Comparison of ENCODE assay signal across 20 cellular contexts in genomic region chr12:109728921-109729836, GRCh38. TPM values are rescaled to one million over a fixed set of nuclear protein-coding genes. Genes with fewer than 3 reads are reported as not detected.
DNase-seq lines count a peak whose midpoint lies in the region; ATAC-seq, FAIRE-seq and TF ChIP-seq lines count a peak whose summit lies in the region.
"Had no signal": no experiment of that assay in that cellular context is flagged by ENCODE, and none has a peak within 500 bp of the region (broad histone marks: within the 10 kb centered on the region; RNA-seq: fewer than 3 reads in every experiment).

No MANE protein-coding gene starts in this region.

- H3K4me3 ChIP-seq in breast epithelium (peak overlapping the region in 2 of 3 donors; percentile 2 to 6), HepG2 (replicated peaks in 1 of 3; ENCODE audit: insufficient read depth in 1 of 3, low read depth in 2 of 3, low read length in 3 of 3) (no peak overlapping the region), upper lobe of right lung (no peak overlapping the region)
- H3K4me3 ChIP-seq: right lobe of liver had no signal

- H3K4me3 Mint-ChIP-seq in MCF 10A (ENCODE audit: unreplicated experiment) = no peak overlapping the region
- H3K4me3 Mint-ChIP-seq: activated B cell treated with CpG ODN at 0.5 μM for 24 hours; activated CD8-positive, alpha-beta T cell treated with anti-CD3 and anti-CD28 coated beads, Interleukin-2, amount 10 ng/mL, durations not matched to agents 7 days and 5 days; central memory CD8-positive, alpha-beta T cell had no signal

- H3K9ac ChIP-seq in HepG2 (ENCODE audit: insufficient read depth, low read depth, low read length) = no peak overlapping the region

- no peak for ATAC-seq in HepG2
- no peak for ATAC-seq in upper lobe of right lung
- ATAC-seq in HG03354 (IDR thresholded peaks at IDR 0.05; ENCODE audit: poor library complexity, severe bottlenecking, unreplicated experiment) = no peak
- ATAC-seq: activated CD8-positive, alpha-beta T cell treated with anti-CD3 and anti-CD28 coated beads, Interleukin-2, amount 10 ng/mL, durations not matched to agents 7 days and 5 days; right lobe of liver had no signal

- H2AFZ ChIP-seq in HepG2 (ENCODE audit: low read length) = no peak overlapping the region

- no peak overlapping the region for H3K27ac Mint-ChIP-seq in MCF 10A (ENCODE audit: low read depth, unreplicated experiment)
- H3K27ac Mint-ChIP-seq: activated B cell treated with CpG ODN at 0.5 μM for 24 hours; activated CD8-positive, alpha-beta T cell treated with anti-CD3 and anti-CD28 coated beads, Interleukin-2, amount 10 ng/mL, durations not matched to agents 7 days and 5 days had no signal

- TF ChIP-seq POLR2A in breast epithelium (IDR thresholded peaks at IDR 0.05) (no peak), HepG2 (IDR thresholded peaks at IDR 0.05; ENCODE audit: insufficient read depth in 1 of 2, low read depth in 2 of 2, low read length in 2 of 2) (no peak)

- H3K4me1 ChIP-seq in breast epithelium = peaks cover 6 to 21% of the 10 kb centered on the region in 2 donors
- peaks cover 65% of the 10 kb centered on the region for H3K4me1 ChIP-seq in HepG2 (ENCODE audit: insufficient read depth, low read length)
- no peaks in the 10 kb centered on the region for H3K4me1 ChIP-seq in upper lobe of right lung

- H3K36me3 ChIP-seq in breast epithelium = no peaks in the 10 kb centered on the region
- H3K36me3 ChIP-seq in HepG2 (replicated peaks in 1 of 2; ENCODE audit: control insufficient read depth in 1 of 2, insufficient read depth in 2 of 2, low read length in 2 of 2) = peaks cover 0 to 7% of the 10 kb centered on the region in 2 experiments; a peak in 1 of 5 replicates
- no peaks in the 10 kb centered on the region for H3K36me3 ChIP-seq in upper lobe of right lung
- H3K36me3 ChIP-seq: neutrophil, right lobe of liver had no signal

- TF ChIP-seq CTCF in breast epithelium (IDR thresholded peaks at IDR 0.05) (no peak), MCF 10A (IDR thresholded peaks at IDR 0.05; ENCODE audit: unreplicated experiment) (no peak), VCaP (conservative IDR thresholded peaks at IDR 0.05) (no peak), HepG2 (CRISPR knock-in tag; IDR thresholded peaks at IDR 0.05) (no peak), upper lobe of right lung (IDR thresholded peaks at IDR 0.05) (no peak)

- DNase-seq in breast epithelium (ENCODE audit: low spot score in 2 of 2) (no peak), MCF 10A (ENCODE audit: unreplicated experiment) (no peak), HepG2 (ENCODE audit: low spot score) (no peak), upper lobe of right lung (peak; percentile 49), D341Med (ENCODE audit: low spot score) (no peak)
- DNase-seq: activated B cell treated with CpG ODN at 0.5 μM for 24 hours; activated CD8-positive, alpha-beta T cell treated with anti-CD3 and anti-CD28 coated beads, Interleukin-2, amount 10 ng/mL, durations not matched to agents 7 days and 5 days; activated T-cell treated with anti-CD3 and anti-CD28 coated beads, Interleukin-2, amount 50 U/mL, for 48 hours; effector CD8-positive, alpha-beta T cell; islet precursor cell; SHP77; stimulated activated CD4-positive, alpha-beta T cell treated with anti-CD3 and anti-CD28 coated beads, Interleukin-1b, Interleukin-23, amount 100 ng/mL, for 48 hours had no signal

- in situ Hi-C loops in HepG2 (cut with HindIII; ENCODE audit: extremely low pct_ligation_motif_present, low pct_unique_long_range_greater_than_20kb) = no loop called here

- no peak for TF ChIP-seq EP300 in HepG2 (IDR thresholded peaks at IDR 0.05; ENCODE audit: low read depth in 2 of 2, low read length in 2 of 2)
- no peak for TF ChIP-seq EP300 in HepG2 (CRISPR knock-in tag; IDR thresholded peaks at IDR 0.05; ENCODE audit: borderline replicate concordance)

- H3K9me3 ChIP-seq in breast epithelium (no peaks in the 10 kb centered on the region), HepG2 (ENCODE audit: low read length) (no peaks in the 10 kb centered on the region), upper lobe of right lung (no peaks in the 10 kb centered on the region)
- H3K9me3 ChIP-seq: neutrophil, right lobe of liver had no signal

- H3K4me2 ChIP-seq in HepG2 (ENCODE audit: low read depth, low read length) = no peak overlapping the region

- intact Hi-C loops in breast epithelium (cut with DNase I; ENCODE audit: low total_unique reads) = no loop called here
- intact Hi-C loops in MCF 10A (cut with micrococcal nuclease) = no loop called here
- intact Hi-C loops in HepG2 (cut with micrococcal nuclease; ENCODE audit: unreplicated experiment) = no loop called here
- intact Hi-C loops in upper lobe of right lung (cut with DNase I) = no loop called here

- no peaks in the 10 kb centered on the region for H4K20me1 ChIP-seq in HepG2 (ENCODE audit: insufficient read depth, low read length)

- no peaks in the 10 kb centered on the region for H3K27me3 Mint-ChIP-seq in MCF 10A (ENCODE audit: insufficient read depth, unreplicated experiment)

- CTCF ChIA-PET in MCF 10A (lab: Yijun Ruan, JAX) (interaction anchor here (0.6 kb wide), 1 partner anchor 14 kb away, joined by 3 read pairs; no protein-coding TSS in a partner anchor), HepG2 (lab: Yijun Ruan, JAX; ENCODE audit: low intra/inter-chr PET ratio, low total read pairs) (no interaction called here)

- peaks cover 13% of the 10 kb centered on the region for H3K79me2 ChIP-seq in HepG2 (ENCODE audit: insufficient read depth, low read length)

- BruUV-seq in MCF 10A (replicated peaks; lab: Mats Ljungman, UMichigan) (no TSS peak), HepG2 (replicated peaks; lab: Mats Ljungman, UMichigan) (no TSS peak)

- H3K27ac ChIP-seq in breast epithelium = peak overlapping the region in 1 of 2 donors; percentile 56
- peak overlapping the region; percentile 33; the same call in 1 of the 2 replicates for H3K27ac ChIP-seq in VCaP
- H3K27ac ChIP-seq in HepG2 (ENCODE audit: extremely low read length, insufficient read depth, low read length) = peak overlapping the region; percentile 83
- no peak overlapping the region for H3K27ac ChIP-seq in upper lobe of right lung
- H3K27ac ChIP-seq: neutrophil, right lobe of liver had no signal

- H3K27me3 ChIP-seq in breast epithelium (no peaks in the 10 kb centered on the region), HepG2 (ENCODE audit: control insufficient read depth in 1 of 2, insufficient read depth in 2 of 2, low read length in 2 of 2) (no peaks in the 10 kb centered on the region), upper lobe of right lung (no peaks in the 10 kb centered on the region)
- H3K27me3 ChIP-seq: right lobe of liver had no signal

- FAIRE-seq in HepG2 (lab: Jason Lieb, UNC) = no peak
- FAIRE-seq: G401.6, GM12891 had no signal

- POLR2A ChIA-PET in MCF 10A (lab: Yijun Ruan, JAX) (interaction anchor here (1.2 kb wide), 1 partner anchor 10 kb away, joined by 4 read pairs; no protein-coding TSS in a partner anchor), HepG2 (lab: Yijun Ruan, JAX) (no interaction called here)

- no peaks in the 10 kb centered on the region for H3K4me1 Mint-ChIP-seq in MCF 10A (ENCODE audit: insufficient read depth, unreplicated experiment)
- H3K4me1 Mint-ChIP-seq: activated B cell treated with CpG ODN at 0.5 μM for 24 hours; central memory CD8-positive, alpha-beta T cell had no signal

- no peaks in the 10 kb centered on the region for H3K9me3 Mint-ChIP-seq in MCF 10A (ENCODE audit: unreplicated experiment)
- H3K9me3 Mint-ChIP-seq: activated B cell treated with CpG ODN at 0.5 μM for 24 hours; central memory CD8-positive, alpha-beta T cell had no signal

- peaks cover 4% of the 10 kb centered on the region for H3K36me3 Mint-ChIP-seq in MCF 10A (ENCODE audit: insufficient read depth, unreplicated experiment)

- WGBS in HepG2 (ENCODE audit: low lambda C conversion rate) = 97% methylated on average over 14 of the region's 20 CpGs

- TF ChIP-seq RAD21 in HepG2 (CRISPR knock-in tag; IDR thresholded peaks at IDR 0.05) = no peak

TF ChIP-seq in HepG2, 621 proteins besides CTCF, POLR2A, EP300 and RAD21 (continues in another document):
- TF ChIP-seq U2AF2 (IDR thresholded peaks at IDR 0.05; ENCODE audit: low read depth, low read length) (no peak), NBN (conservative IDR thresholded peaks at IDR 0.05) (no peak), ZNF207 (IDR thresholded peaks at IDR 0.05; ENCODE audit: borderline replicate concordance) (no peak), ZNF17 (CRISPR knock-in tag; IDR thresholded peaks at IDR 0.05) (no peak), ZNF605 (CRISPR knock-in tag; IDR thresholded peaks at IDR 0.05) (no peak), RXRB (CRISPR knock-in tag; IDR thresholded peaks at IDR 0.05; ENCODE audit: borderline replicate concordance) (no peak), ZNF772 (CRISPR knock-in tag; IDR thresholded peaks at IDR 0.05) (no peak), RARG (CRISPR knock-in tag; IDR thresholded peaks at IDR 0.05; ENCODE audit: low read depth) (no peak), MXD4 (CRISPR knock-in tag; IDR thresholded peaks at IDR 0.05) (no peak)

RNA-seq across cellular contexts. Expression of gene FAM222A, which starts 15.6 kb away (rescaled TPM):
- 1 to 10 TPM in 2 of 3 donors, under 1 TPM in 1; 0.32 to 7.3 (median 1.3) TPM for total RNA-seq in breast epithelium
- 0.19 and 0.29 TPM in 2 replicates for total RNA-seq in MCF 10A (2022)
- total RNA-seq in HepG2 (2016; rRNA removed; fragmentation: Illumina TruSeq; extraction: Trizol) = 7.2 and 9.6 TPM in 2 replicates
- 1.9 and 2.5 TPM in 2 replicates for total RNA-seq in HepG2 (2016; cell fraction: cytosol; rRNA removed; fragmentation: Illumina TruSeq; extraction: Trizol; ENCODE audit: low read depth)
- 5.6 and 8.3 TPM in 2 replicates for total RNA-seq in HepG2 (2016; cell fraction: insoluble cytoplasmic fraction; rRNA removed; fragmentation: Illumina TruSeq; extraction: Trizol)
- 7.5 TPM in 2 replicates for total RNA-seq in HepG2 (2016; cell fraction: membrane; rRNA removed; fragmentation: Illumina TruSeq; extraction: Trizol)
- 7.0 and 7.5 TPM in 2 replicates for total RNA-seq in HepG2 (2016; cell fraction: nucleus; rRNA removed; fragmentation: Illumina TruSeq; extraction: Trizol)
- polyA plus RNA-seq in HepG2 (2011; rRNA removed) = 2.7 and 3.7 TPM in 2 replicates
- 2.0 and 3.0 TPM in 2 replicates for polyA plus RNA-seq in HepG2 (2011; cell fraction: cytosol; rRNA removed)
- 3.8 and 4.7 TPM in 2 replicates for polyA plus RNA-seq in HepG2 (2011; cell fraction: nucleus; rRNA removed)
- polyA plus RNA-seq in HepG2 (2012) = 2.5 and 2.9 TPM in 2 replicates
- 2.5 and 2.6 TPM in 2 replicates for polyA plus RNA-seq in HepG2 (2016; cell fraction: cytosol; fragmentation: Illumina TruSeq; extraction: Trizol; ENCODE audit: low read depth)
- polyA plus RNA-seq in HepG2 (2016; cell fraction: insoluble cytoplasmic fraction; fragmentation: Illumina TruSeq; extraction: Trizol; ENCODE audit: low read depth) = 9.4 and 11.8 TPM in 2 replicates
- 8.4 and 9.5 TPM in 2 replicates for polyA plus RNA-seq in HepG2 (2016; cell fraction: membrane; fragmentation: Illumina TruSeq; extraction: Trizol; ENCODE audit: low read depth)
- 9.3 and 9.9 TPM in 2 replicates for polyA plus RNA-seq in HepG2 (2016; cell fraction: nucleus; fragmentation: Illumina TruSeq; extraction: Trizol; ENCODE audit: insufficient read depth, low read depth)
- 2.9 and 8.9 TPM in 2 replicates for polyA minus RNA-seq in HepG2 (2011; rRNA and poly(A)+ RNA removed; ENCODE audit: low replicate concordance)
- polyA minus RNA-seq in HepG2 (2011; cell fraction: cytosol; rRNA and poly(A)+ RNA removed) = 3.6 and 4.0 TPM in 2 replicates
- 7.9 and 8.2 TPM in 2 replicates for polyA minus RNA-seq in HepG2 (2011; cell fraction: nucleus; rRNA and poly(A)+ RNA removed)
- 6.2 TPM for total RNA-seq in upper lobe of right lung
- total RNA-seq: fibroblast of lung had no signal

Comparison
In these comparisons a context has a peak if more than half of its experiments do, and no peak if none do; other contexts are left out.
1. H3K4me3 ChIP-seq: peak in breast epithelium (2 of 3); none in HepG2 (0 of 3) and upper lobe of right lung (single experiment).